1 cellular context compared by ENCODE assay signal in genomic region chr4:1471443-1472147, GRCh38.
TF ChIP-seq lines count a peak whose summit lies in the region.

No MANE protein-coding gene starts in this region.

TF ChIP-seq in WTC11, 78 proteins besides CTCF, POLR2A, EP300 and RAD21 (continued from another document):
- TF ChIP-seq, protein P1, sequence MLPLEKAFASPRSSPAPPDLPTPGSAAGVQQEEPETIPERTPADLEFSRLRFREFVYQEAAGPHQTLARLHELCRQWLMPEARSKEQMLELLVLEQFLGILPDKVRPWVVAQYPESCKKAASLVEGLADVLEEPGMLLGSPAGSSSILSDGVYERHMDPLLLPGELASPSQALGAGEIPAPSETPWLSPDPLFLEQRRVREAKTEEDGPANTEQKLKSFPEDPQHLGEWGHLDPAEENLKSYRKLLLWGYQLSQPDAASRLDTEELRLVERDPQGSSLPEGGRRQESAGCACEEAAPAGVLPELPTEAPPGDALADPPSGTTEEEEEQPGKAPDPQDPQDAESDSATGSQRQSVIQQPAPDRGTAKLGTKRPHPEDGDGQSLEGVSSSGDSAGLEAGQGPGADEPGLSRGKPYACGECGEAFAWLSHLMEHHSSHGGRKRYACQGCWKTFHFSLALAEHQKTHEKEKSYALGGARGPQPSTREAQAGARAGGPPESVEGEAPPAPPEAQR (CRISPR knock-in tag; IDR thresholded peaks at IDR 0.05) = no peak
- no peak for TF ChIP-seq RELA (CRISPR knock-in tag; IDR thresholded peaks at IDR 0.05; ENCODE audit: borderline replicate concordance)
